Comparison of ENCODE assay signal across 29 cellular contexts in genomic region chr5:64876203-64876602, GRCh38.
"Had no signal": no experiment of that assay in that cellular context is flagged by ENCODE, and none has a peak within 500 bp of the region (broad histone marks: within the 10 kb centered on the region; RNA-seq: fewer than 3 reads in every experiment).

No MANE protein-coding gene starts in this region.

- H3K36me3 ChIP-seq: colonic mucosa, esophagus squamous epithelium, left lung, neural progenitor cell, right lobe of liver, thyroid gland, vagina had no signal

- H3K79me2 ChIP-seq: hepatocyte, parathyroid adenoma had no signal

- H3K4me1 Mint-ChIP-seq: naive thymus-derived CD4-positive, alpha-beta T cell; nephron; stimulated activated naive CD8-positive, alpha-beta T cell treated with anti-CD3 and anti-CD28 coated beads, Interleukin-15, amount 100 ng/mL, for 72 hours had no signal

- H3K27ac ChIP-seq: colonic mucosa, esophagus squamous epithelium, hepatocyte, left lung, neural progenitor cell, parathyroid adenoma, right lobe of liver, thyroid gland, vagina had no signal

- H3K9me3 ChIP-seq: colonic mucosa, esophagus squamous epithelium, left lung, right lobe of liver, thyroid gland, vagina had no signal

- ATAC-seq: left cardiac atrium; left lung; naive thymus-derived CD4-positive, alpha-beta T cell; right lobe of liver; stimulated activated naive CD8-positive, alpha-beta T cell treated with anti-CD3 and anti-CD28 coated beads, Interleukin-15, amount 100 ng/mL, for 72 hours had no signal

- H3K4me3 Mint-ChIP-seq: dendritic cell treated with granulocyte-macrophage colony-stimulating factor and Interleukin-4, amounts not matched to agents 40 ng/mL and 50 ng/mL, for 4 days; naive thymus-derived CD4-positive, alpha-beta T cell; nephron; neural progenitor cell; stimulated activated naive CD8-positive, alpha-beta T cell treated with anti-CD3 and anti-CD28 coated beads, Interleukin-15, amount 100 ng/mL, for 72 hours had no signal

- H3K4me1 ChIP-seq: colonic mucosa, esophagus squamous epithelium, left lung, neural progenitor cell, parathyroid adenoma, right lobe of liver, thyroid gland, vagina had no signal

- H3K9me3 Mint-ChIP-seq: dendritic cell treated with granulocyte-macrophage colony-stimulating factor and Interleukin-4, amounts not matched to agents 40 ng/mL and 50 ng/mL, for 4 days; nephron; neural progenitor cell; stimulated activated naive CD8-positive, alpha-beta T cell treated with anti-CD3 and anti-CD28 coated beads, Interleukin-15, amount 100 ng/mL, for 72 hours had no signal

- H3K4me3 ChIP-seq: colonic mucosa, esophagus squamous epithelium, hepatocyte, left lung, neural progenitor cell, right lobe of liver, thyroid gland, vagina had no signal

- DNase-seq: colonic mucosa; effector memory CD4-positive, alpha-beta T cell; erythroblast; esophagus squamous epithelium; head of caudate nucleus; left cardiac atrium; left lung; mesendoderm; midbrain; naive thymus-derived CD4-positive, alpha-beta T cell; right lobe of liver; small intestine; stimulated activated CD4-positive, alpha-beta T cell treated with anti-CD3 and anti-CD28 coated beads, Interleukin-15, amount 100 ng/mL, for 24 hours; stimulated activated CD4-positive, alpha-beta T cell treated with anti-CD3 and anti-CD28 coated beads, Interleukin-2, amount 100 ng/mL, for 48 hours; stimulated activated CD8-positive, alpha-beta memory T cell treated with anti-CD3 and anti-CD28 coated beads, Interleukin-4, amount 100 ng/mL, for 48 hours; stimulated activated naive CD4-positive, alpha-beta T cell; stimulated activated naive CD8-positive, alpha-beta T cell treated with anti-CD3 and anti-CD28 coated beads, Interleukin-15, amount 100 ng/mL, for 72 hours; thyroid gland; trophoblast cell had no signal

- H3K27me3 Mint-ChIP-seq: dendritic cell treated with granulocyte-macrophage colony-stimulating factor and Interleukin-4, amounts not matched to agents 40 ng/mL and 50 ng/mL, for 4 days; naive thymus-derived CD4-positive, alpha-beta T cell; progenitor cell of endocrine pancreas; stimulated activated naive CD8-positive, alpha-beta T cell treated with anti-CD3 and anti-CD28 coated beads, Interleukin-15, amount 100 ng/mL, for 72 hours had no signal

- FAIRE-seq: endometrium, frontal cortex, islet of Langerhans, small intestine had no signal

- H3K36me3 Mint-ChIP-seq: neural progenitor cell had no signal

- H3K9ac ChIP-seq: neural progenitor cell, parathyroid adenoma had no signal

- H3K27me3 ChIP-seq: colonic mucosa, esophagus squamous epithelium, hepatocyte, left lung, neural progenitor cell, right lobe of liver, thyroid gland, vagina had no signal

- H3K27ac Mint-ChIP-seq: dendritic cell treated with granulocyte-macrophage colony-stimulating factor and Interleukin-4, amounts not matched to agents 40 ng/mL and 50 ng/mL, for 4 days; naive thymus-derived CD4-positive, alpha-beta T cell; nephron; neural progenitor cell; progenitor cell of endocrine pancreas; stimulated activated naive CD8-positive, alpha-beta T cell treated with anti-CD3 and anti-CD28 coated beads, Interleukin-15, amount 100 ng/mL, for 72 hours had no signal

- H3K4me2 ChIP-seq: hepatocyte, neural progenitor cell had no signal

- H2AFZ ChIP-seq: hepatocyte, neural progenitor cell, parathyroid adenoma had no signal
